12 cellular contexts compared by ENCODE assay signal in genomic region chr13:112716461-112716820, GRCh38.
"Had no signal": no experiment of that assay in that cellular context is flagged by ENCODE, and none has a peak within 500 bp of the region (broad histone marks: within the 10 kb centered on the region; RNA-seq: fewer than 3 reads in every experiment).

No MANE protein-coding gene starts in this region.

- H3K9me3 ChIP-seq: prostate gland had no signal

- H3K36me3 ChIP-seq: prostate gland had no signal

- H3K27ac ChIP-seq: prostate gland had no signal

- H3K27me3 ChIP-seq: hepatocyte had no signal

- DNase-seq: activated CD4-positive, alpha-beta T cell treated with anti-CD3 and anti-CD28 coated beads, Interleukin-2, amount 50 U/mL, for 4 hours; activated naive CD4-positive, alpha-beta T cell treated with anti-CD3 and anti-CD28 coated beads, Interleukin-2, amount 50 U/mL, for 16 hours; activated T-cell treated with anti-CD3 and anti-CD28 coated beads for 4 hours; islet precursor cell; nephron progenitor cell; stimulated activated CD4-positive, alpha-beta T cell treated with anti-CD3 and anti-CD28 coated beads, Interleukin-12 subunit alpha, Interleukin-12 subunit beta, amount 100 ng/mL, for 4 hours; stimulated activated CD4-positive, alpha-beta T cell treated with anti-CD3 and anti-CD28 coated beads, Interleukin-2, amount 100 ng/mL, for 24 hours had no signal

- ATAC-seq: activated CD4-positive, CD25-positive, alpha-beta regulatory T cell treated with anti-CD3 and anti-CD28 coated beads, Interleukin-2, amount 50 U/mL, for 24 hours; esophagus mucosa; left lobe of liver had no signal

- H3K4me3 Mint-ChIP-seq: nephron progenitor cell had no signal

- H3K4me2 ChIP-seq: hepatocyte had no signal

- H2AFZ ChIP-seq: hepatocyte had no signal

- H3K4me3 ChIP-seq: hepatocyte, prostate gland had no signal

- H3K4me1 ChIP-seq: prostate gland had no signal
